ENCODE assay signal across 25 cellular contexts in genomic region chr16:89690392-89690901, GRCh38. TPM values are rescaled to one million over a fixed set of nuclear protein-coding genes. Genes with fewer than 3 reads are reported as not detected.
A peak's percentile ranks its signal among the peaks of the same experiment; 100 is the strongest.
DNase-seq lines count a peak whose midpoint lies in the region; FAIRE-seq and TF ChIP-seq lines count a peak whose summit lies in the region.
"Had no signal": no experiment of that assay in that cellular context is flagged by ENCODE, and none has a peak within 500 bp of the region (broad histone marks: within the 10 kb centered on the region; RNA-seq: fewer than 3 reads in every experiment).

No MANE protein-coding gene starts in this region.

- H3K27me3 ChIP-seq in astrocyte (ENCODE audit: insufficient read depth, low read length) = no peaks in the 10 kb centered on the region

- no peak overlapping the region for H3K9ac ChIP-seq in astrocyte (ENCODE audit: low read length)
- H3K9ac ChIP-seq: GM23248 had no signal

- no peak overlapping the region for H3K4me3 Mint-ChIP-seq in astrocyte (ENCODE audit: unreplicated experiment)
- H3K4me3 Mint-ChIP-seq: activated T-cell treated with anti-CD3 and anti-CD28 coated beads, Interleukin-2, amount 50 U/mL, for 24 hours; brain; CD14-positive monocyte; memory B cell; T-helper 1 cell treated with Interleukin-12 subunit alpha and Interleukin-12 subunit beta and Interleukin-4 antibody, amounts not matched to agents 30 μg/mL and 1 μg/mL, for 36 hours had no signal

- peaks cover 3% of the 10 kb centered on the region for H3K9me3 Mint-ChIP-seq in astrocyte (ENCODE audit: unreplicated experiment)
- H3K9me3 Mint-ChIP-seq: activated T-cell treated with anti-CD3 and anti-CD28 coated beads, Interleukin-2, amount 50 U/mL, for 24 hours; IgD-negative memory B cell; memory B cell; T-helper 1 cell treated with Interleukin-12 subunit alpha and Interleukin-12 subunit beta and Interleukin-4 antibody, amounts not matched to agents 30 μg/mL and 1 μg/mL, for 36 hours had no signal

- H3K79me2 ChIP-seq in astrocyte (ENCODE audit: insufficient read depth, low read length) = peaks cover 25% of the 10 kb centered on the region

- TF ChIP-seq CTCF in GM10266 (IDR thresholded peaks at IDR 0.05; ENCODE audit: control insufficient read depth, insufficient read depth, low read depth, missing control alignments) = no peak
- TF ChIP-seq CTCF in astrocyte (IDR thresholded peaks at IDR 0.05; ENCODE audit: insufficient read depth, low read depth, low read length) = no peak

- peak overlapping the region; percentile 41 for H3K27ac Mint-ChIP-seq in astrocyte (ENCODE audit: unreplicated experiment)
- H3K27ac Mint-ChIP-seq: activated T-cell treated with anti-CD3 and anti-CD28 coated beads, Interleukin-2, amount 50 U/mL, for 24 hours; memory B cell; T-helper 1 cell treated with Interleukin-12 subunit alpha and Interleukin-12 subunit beta and Interleukin-4 antibody, amounts not matched to agents 30 μg/mL and 1 μg/mL, for 36 hours had no signal

- peaks cover 3% of the 10 kb centered on the region for H3K9me3 ChIP-seq in astrocyte (ENCODE audit: insufficient read depth, low read depth, low read length)
- H3K9me3 ChIP-seq: psoas muscle had no signal

- peak; percentile 5 for DNase-seq in GM10266 (ENCODE audit: extremely low spot score)
- DNase-seq in astrocyte (ENCODE audit: low read depth) = no peak
- DNase-seq in 8988T = no peak
- DNase-seq in stimulated activated CD4-positive, alpha-beta T cell treated with anti-CD3 and anti-CD28 coated beads, Interleukin-4, amount 100 ng/mL, for 24 hours = no peak
- DNase-seq: activated CD4-positive, alpha-beta T cell treated with anti-CD3 and anti-CD28 coated beads for 4 hours; activated CD8-positive, alpha-beta memory T cell treated with anti-CD3 and anti-CD28 coated beads for 24 hours; activated T-cell treated with anti-CD3 and anti-CD28 coated beads, Interleukin-2, amount 50 U/mL, for 24 hours; Calu3; DND-41; effector CD4-positive, alpha-beta T cell; erythroblast; GM23248; head of caudate nucleus; NCI-H1092 treated with DMSO at 0.1 percent for 48 hours; NCI-H2081; NCI-H226; NCI-H774; stimulated activated CD8-positive, alpha-beta memory T cell treated with anti-CD3 and anti-CD28 coated beads, Interleukin-4, amount 100 ng/mL, for 48 hours; trophoblast cell had no signal

- no peak overlapping the region for H3K4me2 ChIP-seq in astrocyte (ENCODE audit: low read length)

- peaks cover 4% of the 10 kb centered on the region for H3K4me1 Mint-ChIP-seq in astrocyte (ENCODE audit: low read depth, unreplicated experiment)

- H3K36me3 ChIP-seq in astrocyte (ENCODE audit: insufficient read depth, low read length) = peaks cover 12% of the 10 kb centered on the region

- H3K27me3 Mint-ChIP-seq in astrocyte (ENCODE audit: low read depth, unreplicated experiment) = no peaks in the 10 kb centered on the region
- H3K27me3 Mint-ChIP-seq: activated T-cell treated with anti-CD3 and anti-CD28 coated beads, Interleukin-2, amount 50 U/mL, for 24 hours; IgD-negative memory B cell; memory B cell had no signal

- no peak overlapping the region for H3K4me3 ChIP-seq in astrocyte (ENCODE audit: insufficient read depth, low read depth, low read length)
- H3K4me3 ChIP-seq: GM23248, psoas muscle had no signal

- H3K27ac ChIP-seq in astrocyte (ENCODE audit: low read depth, low read length) = no peak overlapping the region
- H3K27ac ChIP-seq: GM23248, psoas muscle had no signal

- H3K36me3 Mint-ChIP-seq in astrocyte (ENCODE audit: low read depth, unreplicated experiment) = peaks cover 15% of the 10 kb centered on the region

- no peak for FAIRE-seq in astrocyte (lab: Jason Lieb, UNC)

- peaks cover 26% of the 10 kb centered on the region for H4K20me1 ChIP-seq in astrocyte (ENCODE audit: insufficient read depth, low read length)

- H3K4me1 ChIP-seq in astrocyte (ENCODE audit: insufficient read depth, low read length) = peaks cover 10% of the 10 kb centered on the region

- H2AFZ ChIP-seq in astrocyte (ENCODE audit: low read depth, low read length) = no peak overlapping the region
- H2AFZ ChIP-seq: GM23248 had no signal

RNA-seq across cellular contexts. Expression of gene CDK10, which starts 4.0 kb away (rescaled TPM):
- total RNA-seq in astrocyte = 40.5 and 41.7 TPM in 2 replicates

RNA-seq across cellular contexts. Expression of gene SPATA2L, which starts 11.1 kb away (rescaled TPM):
- total RNA-seq in astrocyte = 9.8 and 10.8 TPM in 2 replicates

RNA-seq across cellular contexts. Expression of gene VPS9D1, which starts 30.3 kb away (rescaled TPM):
- total RNA-seq in astrocyte = 11.3 and 12.4 TPM in 2 replicates

RNA-seq across cellular contexts. Expression of gene ZNF276, which starts 30.9 kb away (rescaled TPM):
- total RNA-seq in astrocyte = 21.6 and 22.2 TPM in 2 replicates

RNA-seq across cellular contexts. Expression of gene SPATA33, which starts 32.8 kb away (rescaled TPM):
- 11.8 and 12.3 TPM in 2 replicates for total RNA-seq in astrocyte
